ENCODE assay signal across 17 cellular contexts in genomic region chr1:8349961-8350360, GRCh38. TPM values are rescaled to one million over a fixed set of nuclear protein-coding genes. Genes with fewer than 3 reads are reported as not detected.
DNase-seq lines count a peak whose midpoint lies in the region; ATAC-seq, FAIRE-seq and TF ChIP-seq lines count a peak whose summit lies in the region.
"Had no signal": no experiment of that assay in that cellular context is flagged by ENCODE, and none has a peak within 500 bp of the region (broad histone marks: within the 10 kb centered on the region; RNA-seq: fewer than 3 reads in every experiment).

No MANE protein-coding gene starts in this region.

- no peak for TF ChIP-seq CTCF in choroid plexus epithelial cell (conservative IDR thresholded peaks at IDR 0.05; ENCODE audit: low read depth, low read length)
- no peak for TF ChIP-seq CTCF in kidney (IDR thresholded peaks at IDR 0.05; ENCODE audit: borderline replicate concordance, extremely low read depth, insufficient read depth)
- no peak for TF ChIP-seq CTCF in testis (IDR thresholded peaks at IDR 0.05)

- H3K27ac ChIP-seq in kidney (ENCODE audit: low read depth in 2 of 2, low read length in 2 of 2) = no peak overlapping the region
- peak overlapping the region; percentile 30 to 55 for H3K27ac ChIP-seq in testis
- H3K27ac ChIP-seq: pancreas, thyroid gland had no signal

- no peak overlapping the region for H3K27ac Mint-ChIP-seq in activated CD4-positive, alpha-beta T cell treated with anti-CD3 and anti-CD28 coated beads, Interleukin-2, amount 10 ng/mL, durations not matched to agents 7 days and 5 days
- H3K27ac Mint-ChIP-seq: dendritic cell treated with granulocyte-macrophage colony-stimulating factor and Interleukin-4, amounts not matched to agents 40 ng/mL and 50 ng/mL, for 4 days; mesothelial cell of epicardium had no signal

- H3K4me1 ChIP-seq in kidney (ENCODE audit: control insufficient read depth in 1 of 2, insufficient read depth in 1 of 2, low read depth in 1 of 2, low read length in 2 of 2) = peaks cover 0 to 14% of the 10 kb centered on the region in 2 donors
- peaks cover 33% of the 10 kb centered on the region for H3K4me1 ChIP-seq in testis
- H3K4me1 ChIP-seq: pancreas had no signal

- H3K4me1 Mint-ChIP-seq in activated CD4-positive, alpha-beta T cell treated with anti-CD3 and anti-CD28 coated beads, Interleukin-2, amount 10 ng/mL, durations not matched to agents 7 days and 5 days = peaks cover 2% of the 10 kb centered on the region

- H3K4me3 ChIP-seq in choroid plexus epithelial cell (ENCODE audit: low read depth, low read length) = no peak overlapping the region
- no peak overlapping the region for H3K4me3 ChIP-seq in kidney (ENCODE audit: low read length in 2 of 2)
- no peak overlapping the region for H3K4me3 ChIP-seq in testis
- H3K4me3 ChIP-seq: pancreas, thyroid gland had no signal

- no peak overlapping the region for H3K9ac ChIP-seq in kidney (ENCODE audit: low read length in 2 of 2)

- no peaks in the 10 kb centered on the region for H3K9me3 Mint-ChIP-seq in activated CD4-positive, alpha-beta T cell treated with anti-CD3 and anti-CD28 coated beads, Interleukin-2, amount 10 ng/mL, durations not matched to agents 7 days and 5 days
- H3K9me3 Mint-ChIP-seq: dendritic cell treated with granulocyte-macrophage colony-stimulating factor and Interleukin-4, amounts not matched to agents 40 ng/mL and 50 ng/mL, for 4 days; mesothelial cell of epicardium had no signal

- CTCF ChIA-PET in activated CD4-positive, alpha-beta T cell treated with anti-CD3 and anti-CD28 coated beads, Interleukin-2, amount 10 ng/mL, durations not matched to agents 7 days and 5 days (lab: Charles Lee) = interaction anchor here (0.5 to 2.9 kb wide), 10 partner anchors 9 to 374 kb away, joined by 3 to 10 read pairs (median 4); no protein-coding TSS in a partner anchor

- intact Hi-C loops in kidney (cut with DNase I) = no loop called here
- intact Hi-C loops in testis (cut with DNase I; ENCODE audit: low total_unique reads) = no loop called here

- no peaks in the 10 kb centered on the region for H3K27me3 Mint-ChIP-seq in activated CD4-positive, alpha-beta T cell treated with anti-CD3 and anti-CD28 coated beads, Interleukin-2, amount 10 ng/mL, durations not matched to agents 7 days and 5 days

- H3K36me3 Mint-ChIP-seq in activated CD4-positive, alpha-beta T cell treated with anti-CD3 and anti-CD28 coated beads, Interleukin-2, amount 10 ng/mL, durations not matched to agents 7 days and 5 days (ENCODE audit: low read depth) = peaks cover 6% of the 10 kb centered on the region

- POLR2A ChIA-PET in activated CD4-positive, alpha-beta T cell treated with anti-CD3 and anti-CD28 coated beads, Interleukin-2, amount 10 ng/mL, durations not matched to agents 7 days and 5 days (lab: Charles Lee) = interaction anchor here (0.6 kb wide), 1 partner anchor 380 kb away, joined by 4 read pairs; no protein-coding TSS in a partner anchor

- TF ChIP-seq POLR2A in testis (IDR thresholded peaks at IDR 0.05) = no peak

- 48 to 56% methylated on average over 4 to 14 of the region's 14 CpGs for WGBS in testis, 2 donors

- H3K36me3 ChIP-seq in kidney (ENCODE audit: control insufficient read depth in 1 of 2, insufficient read depth in 2 of 2, low read length in 2 of 2) (peaks cover 15% of the 10 kb centered on the region in 2 donors), testis (ENCODE audit: low read depth, missing control alignments) (no peaks in the 10 kb centered on the region)

- FAIRE-seq in kidney (lab: Jason Lieb, UNC) = no peak
- FAIRE-seq: pancreas had no signal

- H3K9me3 ChIP-seq in kidney (ENCODE audit: control insufficient read depth in 1 of 2, low read length in 2 of 2) = no peaks in the 10 kb centered on the region
- no peaks in the 10 kb centered on the region for H3K9me3 ChIP-seq in testis
- H3K9me3 ChIP-seq: pancreas, thyroid gland had no signal

- DNase-seq in NCI-H82 (lab: John Stamatoyannopoulos, UW) (peak; percentile 53), NCI-H82 treated with DMSO at 0.1 percent for 48 hours (lab: John Stamatoyannopoulos, UW; ENCODE audit: unreplicated experiment) (no peak), choroid plexus epithelial cell (ENCODE audit: low read depth) (peak; percentile 51), kidney (peak; percentile 87), testis (no peak), RPMI8226 (no peak)
- no peak for DNase-seq in activated CD4-positive, alpha-beta T cell treated with anti-CD3 and anti-CD28 coated beads, Interleukin-2, amount 10 ng/mL, durations not matched to agents 7 days and 5 days
- DNase-seq: activated CD4-positive, alpha-beta T cell treated with anti-CD3 and anti-CD28 coated beads for 48 hours; activated T-cell treated with anti-CD3 and anti-CD28 coated beads, Interleukin-2, amount 50 U/mL, for 48 hours; NCI-H1092 treated with DMSO at 0.1 percent for 48 hours; SHP77; T1000 had no signal

- no peak overlapping the region for H3K4me3 Mint-ChIP-seq in activated CD4-positive, alpha-beta T cell treated with anti-CD3 and anti-CD28 coated beads, Interleukin-2, amount 10 ng/mL, durations not matched to agents 7 days and 5 days
- H3K4me3 Mint-ChIP-seq: dendritic cell treated with granulocyte-macrophage colony-stimulating factor and Interleukin-4, amounts not matched to agents 40 ng/mL and 50 ng/mL, for 4 days; mesothelial cell of epicardium had no signal

- ATAC-seq in GM18867 (IDR thresholded peaks at IDR 0.05; ENCODE audit: unreplicated experiment) = no peak

- no peaks in the 10 kb centered on the region for H3K27me3 ChIP-seq in testis
- H3K27me3 ChIP-seq: pancreas, thyroid gland had no signal

RNA-seq across cellular contexts. Expression of gene SLC45A1, which starts 32.0 kb away (rescaled TPM):
- total RNA-seq in kidney (1.8 TPM), testis (1 to 10 TPM; 8.5 to 9.0 TPM)
- polyA plus RNA-seq in kidney (ENCODE audit: insufficient read depth, low read depth, low replicate concordance) (9.2 TPM), testis (ENCODE audit: insufficient read depth, low read depth, low replicate concordance) (5.6 TPM)
- total RNA-seq in activated CD4-positive, alpha-beta T cell treated with anti-CD3 and anti-CD28 coated beads, Interleukin-2, amount 10 ng/mL, durations not matched to agents 7 days and 5 days = under 1 TPM; 0.32 to 0.44 TPM

Comparison
In these comparisons a context has a peak if more than half of its experiments do, and no peak if none do; other contexts are left out.
1. DNase-seq: peak in NCI-H82 (single experiment), choroid plexus epithelial cell (single experiment) and kidney (single experiment); none in NCI-H82 treated with DMSO at 0.1 percent for 48 hours (single experiment), testis (single experiment), RPMI8226 (single experiment) and activated CD4-positive, alpha-beta T cell treated with anti-CD3 and anti-CD28 coated beads, Interleukin-2, amount 10 ng/mL, durations not matched to agents 7 days and 5 days (single experiment).
2. H3K27ac ChIP-seq: peak in testis (2 of 2); none in kidney (0 of 2).